6 cellular contexts compared by ENCODE assay signal in genomic region chr16:18336636-18337035, GRCh38. TPM values are rescaled to one million over a fixed set of nuclear protein-coding genes. Genes with fewer than 3 reads are reported as not detected.
"Had no signal": no experiment of that assay in that cellular context is flagged by ENCODE, and none has a peak within 500 bp of the region (broad histone marks: within the 10 kb centered on the region; RNA-seq: fewer than 3 reads in every experiment).

Gene NPIPA8, minus strand, starts transcription at chr16:18336736. Its CDS starts 4,074 bp downstream, at chr16:18332662.

RNA-seq across cellular contexts. Expression of gene NPIPA8, which starts in this region (rescaled TPM):
- total RNA-seq: ascending aorta, cardiac muscle cell, dermis microvascular lymphatic vessel endothelial cell, fibroblast of lung, glomerular endothelial cell, hepatocyte had no signal
- polyA plus RNA-seq: cardiac muscle cell, hepatocyte had no signal
